In genomic region chr3:53808496-53808895, GRCh38 we compare ENCODE assay signal across 1 cellular context.
A peak's percentile ranks its signal among the peaks of the same experiment; 100 is the strongest.
TF ChIP-seq lines count a peak whose summit lies in the region.

No MANE protein-coding gene starts in this region.

TF ChIP-seq in HepG2, 621 proteins besides CTCF, POLR2A, EP300 and RAD21 (continued from another document):
- TF ChIP-seq THAP8 (CRISPR knock-in tag; IDR thresholded peaks at IDR 0.05; ENCODE audit: borderline replicate concordance) (no peak), ZNF143 (CRISPR knock-in tag; IDR thresholded peaks at IDR 0.05) (no peak), AGO2 (optimal IDR thresholded peaks at IDR 0.05; ENCODE audit: low read depth, low read length) (peak; percentile 59), PAX8 (CRISPR knock-in tag; IDR thresholded peaks at IDR 0.05; ENCODE audit: borderline replicate concordance) (no peak), ZNF713 (CRISPR knock-in tag; IDR thresholded peaks at IDR 0.05) (no peak), ARID2 (CRISPR knock-in tag; IDR thresholded peaks at IDR 0.05; ENCODE audit: borderline replicate concordance) (no peak), TEAD2 (CRISPR knock-in tag; IDR thresholded peaks at IDR 0.05) (no peak), ZNF598 (CRISPR knock-in tag; IDR thresholded peaks at IDR 0.05; ENCODE audit: borderline replicate concordance) (no peak)
- TF ChIP-seq, protein P1, sequence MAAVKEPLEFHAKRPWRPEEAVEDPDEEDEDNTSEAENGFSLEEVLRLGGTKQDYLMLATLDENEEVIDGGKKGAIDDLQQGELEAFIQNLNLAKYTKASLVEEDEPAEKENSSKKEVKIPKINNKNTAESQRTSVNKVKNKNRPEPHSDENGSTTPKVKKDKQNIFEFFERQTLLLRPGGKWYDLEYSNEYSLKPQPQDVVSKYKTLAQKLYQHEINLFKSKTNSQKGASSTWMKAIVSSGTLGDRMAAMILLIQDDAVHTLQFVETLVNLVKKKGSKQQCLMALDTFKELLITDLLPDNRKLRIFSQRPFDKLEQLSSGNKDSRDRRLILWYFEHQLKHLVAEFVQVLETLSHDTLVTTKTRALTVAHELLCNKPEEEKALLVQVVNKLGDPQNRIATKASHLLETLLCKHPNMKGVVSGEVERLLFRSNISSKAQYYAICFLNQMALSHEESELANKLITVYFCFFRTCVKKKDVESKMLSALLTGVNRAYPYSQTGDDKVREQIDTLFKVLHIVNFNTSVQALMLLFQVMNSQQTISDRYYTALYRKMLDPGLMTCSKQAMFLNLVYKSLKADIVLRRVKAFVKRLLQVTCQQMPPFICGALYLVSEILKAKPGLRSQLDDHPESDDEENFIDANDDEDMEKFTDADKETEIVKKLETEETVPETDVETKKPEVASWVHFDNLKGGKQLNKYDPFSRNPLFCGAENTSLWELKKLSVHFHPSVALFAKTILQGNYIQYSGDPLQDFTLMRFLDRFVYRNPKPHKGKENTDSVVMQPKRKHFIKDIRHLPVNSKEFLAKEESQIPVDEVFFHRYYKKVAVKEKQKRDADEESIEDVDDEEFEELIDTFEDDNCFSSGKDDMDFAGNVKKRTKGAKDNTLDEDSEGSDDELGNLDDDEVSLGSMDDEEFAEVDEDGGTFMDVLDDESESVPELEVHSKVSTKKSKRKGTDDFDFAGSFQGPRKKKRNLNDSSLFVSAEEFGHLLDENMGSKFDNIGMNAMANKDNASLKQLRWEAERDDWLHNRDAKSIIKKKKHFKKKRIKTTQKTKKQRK (IDR thresholded peaks at IDR 0.05; ENCODE audit: low read length): no peak
